Comparison of ENCODE assay signal across 25 cellular contexts in the genomic region with DNA sequence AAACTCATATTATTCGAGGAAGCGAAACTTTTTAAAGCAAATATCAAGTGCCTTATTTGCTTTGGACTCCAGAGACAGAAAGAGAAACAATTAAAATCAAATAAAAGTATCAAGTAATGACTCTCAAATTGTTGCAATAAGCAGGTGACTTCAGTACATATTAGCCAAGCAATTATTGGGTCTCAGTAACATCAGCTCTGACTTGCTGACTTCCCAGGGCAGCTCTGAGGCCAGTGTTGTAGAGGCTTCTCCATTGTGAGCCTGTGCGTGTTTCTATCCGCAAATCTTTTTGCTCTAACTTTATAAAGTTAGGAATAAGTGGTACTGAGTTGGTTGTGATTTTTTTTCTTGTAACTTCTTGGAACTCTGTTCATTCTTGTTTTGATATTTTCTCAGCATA.
"Had no signal": no experiment of that assay in that cellular context is flagged by ENCODE, and none has a peak within 500 bp of the region (broad histone marks: within the 10 kb centered on the region; RNA-seq: fewer than 3 reads in every experiment).

No MANE protein-coding gene starts in this region.

- H2AFZ ChIP-seq: PC-9 had no signal

- H3K36me3 ChIP-seq: ascending aorta, MG63 had no signal

- H3K27me3 ChIP-seq: ascending aorta, body of pancreas had no signal

- DNase-seq: activated B cell treated with CpG ODN at 0.5 μM for 24 hours; activated CD4-positive, alpha-beta memory T cell treated with anti-CD3 and anti-CD28 coated beads for 36 hours; activated CD4-positive, alpha-beta T cell treated with anti-CD3 and anti-CD28 coated beads for 1 hour; activated CD4-positive, alpha-beta T cell treated with anti-CD3 and anti-CD28 coated beads, Interleukin-2, amount 10 ng/mL, durations not matched to agents 7 days and 5 days; activated CD8-positive, alpha-beta memory T cell treated with anti-CD3 and anti-CD28 coated beads for 24 hours; activated effector memory CD4-positive, alpha-beta T cell treated with anti-CD3 and anti-CD28 coated beads, Interleukin-2, amount 50 U/mL, for 16 hours; activated naive CD4-positive, alpha-beta T cell treated with Interleukin-2 at 50 U/mL for 16 hours; activated naive CD8-positive, alpha-beta T cell treated with anti-CD3 and anti-CD28 coated beads, Interleukin-2, amount 50 U/mL, for 24 hours; activated T-cell treated with anti-CD3 and anti-CD28 coated beads, Interleukin-2, amount 50 U/mL, for 4 hours; amniotic stem cell; body of pancreas; central memory CD4-positive, alpha-beta T cell; NCI-H1092 treated with DMSO at 0.1 percent for 48 hours; NCI-H2171; NCI-H345; NCI-H510A; NCI-H69; PC-9; SHP77 treated with DMSO at 0.1 percent for 48 hours; T-helper 17 cell; T-helper 9 cell had no signal

- H3K4me2 ChIP-seq: PC-9 had no signal

- H3K4me3 ChIP-seq: ascending aorta, body of pancreas, MG63, PC-9 had no signal

- H3K4me1 ChIP-seq: ascending aorta, body of pancreas had no signal

- H3K27ac ChIP-seq: ascending aorta, body of pancreas, PC-9 had no signal

- H3K9me3 ChIP-seq: ascending aorta, body of pancreas, MG63 had no signal

- FAIRE-seq: bronchial epithelial cell had no signal

- ATAC-seq: activated naive CD4-positive, alpha-beta T cell treated with anti-CD3 and anti-CD28 coated beads, Interleukin-2, amount 50 U/mL, for 72 hours; activated naive CD8-positive, alpha-beta T cell treated with anti-CD3 and anti-CD28 coated beads, Interleukin-2, amount 50 U/mL, for 24 hours; activated T-cell treated with anti-CD3 and anti-CD28 coated beads, Interleukin-2, amount 50 U/mL, for 4 hours; body of pancreas; T-helper 17 cell had no signal
